3 cellular contexts compared by ENCODE assay signal in the genomic region with DNA sequence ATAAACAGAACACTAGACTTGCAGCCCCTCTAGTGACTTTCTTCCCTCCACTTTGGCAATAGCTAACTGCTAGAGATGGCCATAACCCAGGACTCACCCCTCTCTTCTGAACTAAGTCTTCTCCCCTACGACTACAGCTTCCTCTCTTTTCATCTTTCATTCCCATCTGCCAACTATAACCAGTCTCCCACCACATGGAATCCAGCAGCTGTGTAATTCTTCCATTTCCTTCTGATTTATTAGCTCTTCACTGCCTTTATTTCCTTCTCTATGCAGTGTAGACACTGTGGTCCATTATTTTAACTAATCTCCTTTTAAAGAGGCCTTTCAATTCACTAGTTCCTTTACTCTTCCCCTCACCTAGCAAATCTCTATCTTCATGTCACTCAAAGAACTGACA.
TF ChIP-seq lines count a peak whose summit lies in the region.

No MANE protein-coding gene starts in this region.

TF ChIP-seq in SK-N-SH, 30 proteins besides CTCF, POLR2A, EP300 and RAD21:
- TF ChIP-seq PBX3 (IDR thresholded peaks at IDR 0.05): peak; percentile 66
- TF ChIP-seq NFIC (IDR thresholded peaks at IDR 0.05; ENCODE audit: borderline replicate concordance): peak; percentile 22; the same call in 1 of the 2 replicates
- TF ChIP-seq, protein P1, sequence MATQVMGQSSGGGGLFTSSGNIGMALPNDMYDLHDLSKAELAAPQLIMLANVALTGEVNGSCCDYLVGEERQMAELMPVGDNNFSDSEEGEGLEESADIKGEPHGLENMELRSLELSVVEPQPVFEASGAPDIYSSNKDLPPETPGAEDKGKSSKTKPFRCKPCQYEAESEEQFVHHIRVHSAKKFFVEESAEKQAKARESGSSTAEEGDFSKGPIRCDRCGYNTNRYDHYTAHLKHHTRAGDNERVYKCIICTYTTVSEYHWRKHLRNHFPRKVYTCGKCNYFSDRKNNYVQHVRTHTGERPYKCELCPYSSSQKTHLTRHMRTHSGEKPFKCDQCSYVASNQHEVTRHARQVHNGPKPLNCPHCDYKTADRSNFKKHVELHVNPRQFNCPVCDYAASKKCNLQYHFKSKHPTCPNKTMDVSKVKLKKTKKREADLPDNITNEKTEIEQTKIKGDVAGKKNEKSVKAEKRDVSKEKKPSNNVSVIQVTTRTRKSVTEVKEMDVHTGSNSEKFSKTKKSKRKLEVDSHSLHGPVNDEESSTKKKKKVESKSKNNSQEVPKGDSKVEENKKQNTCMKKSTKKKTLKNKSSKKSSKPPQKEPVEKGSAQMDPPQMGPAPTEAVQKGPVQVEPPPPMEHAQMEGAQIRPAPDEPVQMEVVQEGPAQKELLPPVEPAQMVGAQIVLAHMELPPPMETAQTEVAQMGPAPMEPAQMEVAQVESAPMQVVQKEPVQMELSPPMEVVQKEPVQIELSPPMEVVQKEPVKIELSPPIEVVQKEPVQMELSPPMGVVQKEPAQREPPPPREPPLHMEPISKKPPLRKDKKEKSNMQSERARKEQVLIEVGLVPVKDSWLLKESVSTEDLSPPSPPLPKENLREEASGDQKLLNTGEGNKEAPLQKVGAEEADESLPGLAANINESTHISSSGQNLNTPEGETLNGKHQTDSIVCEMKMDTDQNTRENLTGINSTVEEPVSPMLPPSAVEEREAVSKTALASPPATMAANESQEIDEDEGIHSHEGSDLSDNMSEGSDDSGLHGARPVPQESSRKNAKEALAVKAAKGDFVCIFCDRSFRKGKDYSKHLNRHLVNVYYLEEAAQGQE (IDR thresholded peaks at IDR 0.05; ENCODE audit: low read depth, low read length): no peak
- TF ChIP-seq TCF12 (IDR thresholded peaks at IDR 0.05): peak; percentile 64

TF ChIP-seq in SK-N-SH treated with all-trans-retinoic acid at 6 μM for 48 hours, 23 proteins besides CTCF, POLR2A, EP300 and RAD21:
- no peak for TF ChIP-seq OSR1 (CRISPR knock-in tag; IDR thresholded peaks at IDR 0.05)

TF ChIP-seq in K562, 482 proteins besides CTCF, POLR2A, EP300 and RAD21:
- TF ChIP-seq FOXA1 (IDR thresholded peaks at IDR 0.05; ENCODE audit: borderline replicate concordance): no peak
- TF ChIP-seq, protein P2, sequence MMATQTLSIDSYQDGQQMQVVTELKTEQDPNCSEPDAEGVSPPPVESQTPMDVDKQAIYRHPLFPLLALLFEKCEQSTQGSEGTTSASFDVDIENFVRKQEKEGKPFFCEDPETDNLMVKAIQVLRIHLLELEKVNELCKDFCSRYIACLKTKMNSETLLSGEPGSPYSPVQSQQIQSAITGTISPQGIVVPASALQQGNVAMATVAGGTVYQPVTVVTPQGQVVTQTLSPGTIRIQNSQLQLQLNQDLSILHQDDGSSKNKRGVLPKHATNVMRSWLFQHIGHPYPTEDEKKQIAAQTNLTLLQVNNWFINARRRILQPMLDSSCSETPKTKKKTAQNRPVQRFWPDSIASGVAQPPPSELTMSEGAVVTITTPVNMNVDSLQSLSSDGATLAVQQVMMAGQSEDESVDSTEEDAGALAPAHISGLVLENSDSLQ (IDR thresholded peaks at IDR 0.05): peak; percentile 36
